8 cellular contexts compared by ENCODE assay signal in genomic region chr12:71014180-71014785, GRCh38.
DNase-seq lines count a peak whose midpoint lies in the region; ATAC-seq, FAIRE-seq and TF ChIP-seq lines count a peak whose summit lies in the region.

No MANE protein-coding gene starts in this region.

- H3K27me3 Mint-ChIP-seq in activated naive CD4-positive, alpha-beta T cell treated with anti-CD3 and anti-CD28 coated beads for 36 hours (ENCODE audit: low read depth): no peaks in the 10 kb centered on the region

- H3K9me3 ChIP-seq in BE2C: no peaks in the 10 kb centered on the region

- CTCF ChIA-PET in activated naive CD4-positive, alpha-beta T cell treated with anti-CD3 and anti-CD28 coated beads for 36 hours (lab: Charles Lee): no interaction called here

- no peak for ATAC-seq in GM21737 (IDR thresholded peaks at IDR 0.05; ENCODE audit: unreplicated experiment)
- no peak for ATAC-seq in HG02870 (IDR thresholded peaks at IDR 0.05; ENCODE audit: unreplicated experiment)

- no peak for FAIRE-seq in GM12891 (lab: Jason Lieb, UNC)

- H3K4me3 Mint-ChIP-seq in activated naive CD4-positive, alpha-beta T cell treated with anti-CD3 and anti-CD28 coated beads for 36 hours: no peak overlapping the region

- no peaks in the 10 kb centered on the region for H3K9me3 Mint-ChIP-seq in activated naive CD4-positive, alpha-beta T cell treated with anti-CD3 and anti-CD28 coated beads for 36 hours

- H3K36me3 ChIP-seq in BE2C: no peaks in the 10 kb centered on the region

- peak; percentile 70 for TF ChIP-seq CTCF in BE2C (IDR thresholded peaks at IDR 0.05; ENCODE audit: low read depth, low read length)

- intact Hi-C loops in activated naive CD4-positive, alpha-beta T cell treated with anti-CD3 and anti-CD28 coated beads for 36 hours (cut with micrococcal nuclease): no loop called here

- H3K27ac Mint-ChIP-seq in activated naive CD4-positive, alpha-beta T cell treated with anti-CD3 and anti-CD28 coated beads for 36 hours: no peak overlapping the region

- H3K36me3 Mint-ChIP-seq in activated naive CD4-positive, alpha-beta T cell treated with anti-CD3 and anti-CD28 coated beads for 36 hours (ENCODE audit: low read depth): no peaks in the 10 kb centered on the region

- DNase-seq in BE2C (no peak), NCI-H1105 (lab: John Stamatoyannopoulos, UW) (peak; percentile 13), cerebellum (ENCODE audit: low spot score) (peak; percentile 55), medulla oblongata (ENCODE audit: extremely low spot score) (peak; percentile 27), GM12891 (ENCODE audit: insufficient read length, low spot score) (no peak)
- DNase-seq in activated naive CD4-positive, alpha-beta T cell treated with anti-CD3 and anti-CD28 coated beads for 36 hours: no peak

- no peak for TF ChIP-seq POLR2A in GM12891 (IDR thresholded peaks at IDR 0.05; ENCODE audit: low read depth, low read length)

- H3K4me3 ChIP-seq in BE2C (ENCODE audit: low read depth, low read length): no peak overlapping the region

- no peaks in the 10 kb centered on the region for H3K27me3 ChIP-seq in BE2C

- no peaks in the 10 kb centered on the region for H3K4me1 Mint-ChIP-seq in activated naive CD4-positive, alpha-beta T cell treated with anti-CD3 and anti-CD28 coated beads for 36 hours (ENCODE audit: low read depth)

- peaks cover 18% of the 10 kb centered on the region for H3K4me1 ChIP-seq in BE2C

TF ChIP-seq in GM12891, 5 proteins besides CTCF, POLR2A, EP300 and RAD21:
- TF ChIP-seq PAX5 (IDR thresholded peaks at IDR 0.05; ENCODE audit: insufficient read depth, low read length, severe bottlenecking) (no peak), POU2F2 (IDR thresholded peaks at IDR 0.05; ENCODE audit: low read depth, low read length) (no peak), TAF1 (IDR thresholded peaks at IDR 0.05; ENCODE audit: low read depth, low read length) (no peak), SPI1 (IDR thresholded peaks at IDR 0.05; ENCODE audit: low read depth, low read length) (no peak), POLR2AphosphoS5 (IDR thresholded peaks at IDR 0.05; ENCODE audit: low read depth, low read length) (no peak)

Comparison
In these comparisons a context has a peak if more than half of its experiments do, and no peak if none do; other contexts are left out.
1. DNase-seq: peak in NCI-H1105 (single experiment), cerebellum (single experiment) and medulla oblongata (single experiment); none in BE2C (single experiment), GM12891 (single experiment) and activated naive CD4-positive, alpha-beta T cell treated with anti-CD3 and anti-CD28 coated beads for 36 hours (single experiment).